36 cellular contexts compared by ENCODE assay signal in genomic region chr10:101231912-101232689, GRCh38. TPM values are rescaled to one million over a fixed set of nuclear protein-coding genes. Genes with fewer than 3 reads are reported as not detected.
"Had no signal": no experiment of that assay in that cellular context is flagged by ENCODE, and none has a peak within 500 bp of the region (broad histone marks: within the 10 kb centered on the region; RNA-seq: fewer than 3 reads in every experiment).

No MANE protein-coding gene starts in this region.

- H3K27ac ChIP-seq: brain microvascular endothelial cell, Peyer's patch, WERI-Rb-1 had no signal

- H3K36me3 Mint-ChIP-seq: activated naive CD8-positive, alpha-beta T cell had no signal

- H3K27ac Mint-ChIP-seq: activated CD4-positive, alpha-beta memory T cell treated with anti-CD3 and anti-CD28 coated beads, Interleukin-2, amount 10 ng/mL, durations not matched to agents 7 days and 5 days; activated CD8-positive, alpha-beta memory T cell treated with anti-CD3 and anti-CD28 coated beads, Interleukin-2, amount 10 ng/mL, durations not matched to agents 7 days and 5 days; activated naive CD4-positive, alpha-beta T cell treated with anti-CD3 and anti-CD28 coated beads, Interleukin-2, amount 10 ng/mL, durations not matched to agents 7 days and 5 days; activated naive CD8-positive, alpha-beta T cell; activated naive CD8-positive, alpha-beta T cell treated with anti-CD3 and anti-CD28 coated beads, Interleukin-2, amount 50 U/mL, for 24 hours had no signal

- H3K4me3 Mint-ChIP-seq: activated CD4-positive, alpha-beta memory T cell treated with anti-CD3 and anti-CD28 coated beads, Interleukin-2, amount 10 ng/mL, durations not matched to agents 7 days and 5 days; activated CD8-positive, alpha-beta memory T cell treated with anti-CD3 and anti-CD28 coated beads, Interleukin-2, amount 10 ng/mL, durations not matched to agents 7 days and 5 days; activated naive CD4-positive, alpha-beta T cell treated with anti-CD3 and anti-CD28 coated beads, Interleukin-2, amount 10 ng/mL, durations not matched to agents 7 days and 5 days; activated naive CD8-positive, alpha-beta T cell; activated naive CD8-positive, alpha-beta T cell treated with anti-CD3 and anti-CD28 coated beads, Interleukin-2, amount 50 U/mL, for 24 hours had no signal

- DNase-seq: activated CD4-positive, alpha-beta memory T cell treated with anti-CD3 and anti-CD28 coated beads, Interleukin-2, amount 10 ng/mL, durations not matched to agents 7 days and 5 days; activated CD4-positive, alpha-beta T cell treated with anti-CD3 and anti-CD28 coated beads for 1 hour; activated CD4-positive, alpha-beta T cell treated with anti-CD3 and anti-CD28 coated beads for 48 hours; activated CD4-positive, CD25-positive, alpha-beta regulatory T cell; activated CD8-positive, alpha-beta memory T cell treated with anti-CD3 and anti-CD28 coated beads for 24 hours; activated CD8-positive, alpha-beta memory T cell treated with anti-CD3 and anti-CD28 coated beads, Interleukin-2, amount 10 ng/mL, durations not matched to agents 7 days and 5 days; activated CD8-positive, alpha-beta memory T cell treated with anti-CD3 and anti-CD28 coated beads, Interleukin-2, amount 50 U/mL, for 48 hours; activated effector memory CD4-positive, alpha-beta T cell treated with Interleukin-2 at 50 U/mL for 16 hours; activated naive CD4-positive, alpha-beta T cell treated with anti-CD3 and anti-CD28 coated beads, Interleukin-2, amount 10 ng/mL, durations not matched to agents 7 days and 5 days; activated naive CD8-positive, alpha-beta T cell treated with anti-CD3 and anti-CD28 coated beads, Interleukin-2, amount 50 U/mL, for 24 hours; activated T-cell treated with anti-CD3 and anti-CD28 coated beads, Interleukin-2, amount 50 U/mL, for 48 hours; anterior cingulate cortex; brain microvascular endothelial cell; NCI-H1092 treated with DMSO at 0.1 percent for 48 hours; NCI-H1417; NCI-H146; NCI-H187; NCI-H2029 treated with DMSO at 0.1 percent for 48 hours; NCI-H2107; NCI-H2171; NCI-H510A; NCI-H526; NCI-H748 treated with DMSO at 0.1 percent for 48 hours; NK-92 treated with Interleukin-12 subunit alpha and Interleukin-12 subunit beta, amount 100 ng/mL, for 24 hours; PC-3; Peyer's patch; RPMI8226; SIG-M5; SW 1271; T1000; WERI-Rb-1 had no signal

- H3K4me3 ChIP-seq: Peyer's patch had no signal

- H3K9me3 Mint-ChIP-seq: activated CD4-positive, alpha-beta memory T cell treated with anti-CD3 and anti-CD28 coated beads, Interleukin-2, amount 10 ng/mL, durations not matched to agents 7 days and 5 days; activated naive CD4-positive, alpha-beta T cell treated with anti-CD3 and anti-CD28 coated beads, Interleukin-2, amount 10 ng/mL, durations not matched to agents 7 days and 5 days; activated naive CD8-positive, alpha-beta T cell treated with anti-CD3 and anti-CD28 coated beads, Interleukin-2, amount 50 U/mL, for 24 hours had no signal

- H3K36me3 ChIP-seq: brain microvascular endothelial cell, Peyer's patch, WERI-Rb-1 had no signal

- ATAC-seq: activated CD8-positive, alpha-beta memory T cell treated with anti-CD3 and anti-CD28 coated beads, Interleukin-2, amount 10 ng/mL, durations not matched to agents 7 days and 5 days; activated naive CD8-positive, alpha-beta T cell treated with anti-CD3 and anti-CD28 coated beads, Interleukin-2, amount 50 U/mL, for 24 hours; PC-3 had no signal

RNA-seq across cellular contexts. Expression of gene LBX1, which starts 2.8 kb away (rescaled TPM):
- total RNA-seq: activated CD4-positive, alpha-beta memory T cell treated with anti-CD3 and anti-CD28 coated beads, Interleukin-2, amount 10 ng/mL, durations not matched to agents 7 days and 5 days; activated CD8-positive, alpha-beta memory T cell treated with anti-CD3 and anti-CD28 coated beads, Interleukin-2, amount 10 ng/mL, durations not matched to agents 7 days and 5 days; M059J; PC-3; Peyer's patch; SK-MEL-5; T-helper 1 cell treated with Interleukin-12 subunit alpha and Interleukin-12 subunit beta and Interleukin-4 antibody, amounts not matched to agents 30 ng/mL and 1 ng/mL, for 36 hours; T-helper 2 cell treated with Interferon-gamma antibody and Interleukin-4, amounts not matched to agents 100 ng/mL and 5 ng/mL, for 36 hours had no signal
